Comparison of ENCODE assay signal across 1 cellular context in the genomic region with DNA sequence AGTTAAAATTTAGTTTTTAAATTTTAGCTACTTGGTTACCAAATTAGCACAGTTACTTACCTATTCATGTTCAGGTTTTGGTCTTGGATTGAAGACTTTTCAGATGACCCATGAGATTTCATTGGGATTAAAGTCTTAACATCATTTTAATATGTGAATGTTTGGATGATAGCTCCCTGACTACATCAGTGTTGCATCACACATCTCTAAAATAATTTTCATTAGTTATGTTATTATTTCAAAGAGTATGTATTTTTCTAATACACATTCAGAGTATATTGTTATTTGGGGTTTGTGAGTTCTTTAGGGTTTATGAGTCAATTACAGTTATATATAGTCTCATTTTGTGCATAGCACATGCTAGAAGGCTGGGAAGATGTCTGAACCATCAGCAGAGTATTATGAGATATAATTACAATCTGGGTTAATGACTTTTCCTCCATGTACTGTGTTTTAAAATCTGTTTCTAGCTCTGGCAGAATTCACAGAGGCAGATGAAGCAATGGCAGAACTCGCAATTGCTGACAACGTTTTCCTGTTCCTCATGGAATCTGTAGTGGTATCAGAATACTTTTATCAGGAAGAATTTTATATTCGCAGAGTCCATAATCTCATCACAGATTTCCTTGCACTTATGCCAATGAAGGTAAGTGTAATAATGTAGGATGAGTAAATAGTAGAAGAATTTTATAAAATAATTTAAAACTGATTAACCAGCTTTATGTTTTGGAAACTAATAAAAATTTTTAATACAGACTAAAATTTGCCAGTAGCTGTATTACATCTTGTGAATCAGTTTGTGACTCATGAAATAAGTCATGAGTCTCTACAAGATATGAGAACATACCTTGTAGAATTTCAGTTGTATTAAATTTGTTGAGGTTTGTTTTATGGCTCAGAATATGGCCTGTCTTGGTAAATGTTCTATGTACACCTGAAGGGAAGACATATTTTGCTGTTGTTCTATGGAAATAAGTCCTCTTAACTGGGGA.
A peak's percentile ranks its signal among the peaks of the same experiment; 100 is the strongest.
TF ChIP-seq lines count a peak whose summit lies in the region.

No MANE protein-coding gene starts in this region.

TF ChIP-seq in GM23338, 12 proteins besides CTCF, POLR2A, EP300 and RAD21:
- no peak for TF ChIP-seq ZNF114 (CRISPR knock-in tag; IDR thresholded peaks at IDR 0.05)
- TF ChIP-seq, protein P1, sequence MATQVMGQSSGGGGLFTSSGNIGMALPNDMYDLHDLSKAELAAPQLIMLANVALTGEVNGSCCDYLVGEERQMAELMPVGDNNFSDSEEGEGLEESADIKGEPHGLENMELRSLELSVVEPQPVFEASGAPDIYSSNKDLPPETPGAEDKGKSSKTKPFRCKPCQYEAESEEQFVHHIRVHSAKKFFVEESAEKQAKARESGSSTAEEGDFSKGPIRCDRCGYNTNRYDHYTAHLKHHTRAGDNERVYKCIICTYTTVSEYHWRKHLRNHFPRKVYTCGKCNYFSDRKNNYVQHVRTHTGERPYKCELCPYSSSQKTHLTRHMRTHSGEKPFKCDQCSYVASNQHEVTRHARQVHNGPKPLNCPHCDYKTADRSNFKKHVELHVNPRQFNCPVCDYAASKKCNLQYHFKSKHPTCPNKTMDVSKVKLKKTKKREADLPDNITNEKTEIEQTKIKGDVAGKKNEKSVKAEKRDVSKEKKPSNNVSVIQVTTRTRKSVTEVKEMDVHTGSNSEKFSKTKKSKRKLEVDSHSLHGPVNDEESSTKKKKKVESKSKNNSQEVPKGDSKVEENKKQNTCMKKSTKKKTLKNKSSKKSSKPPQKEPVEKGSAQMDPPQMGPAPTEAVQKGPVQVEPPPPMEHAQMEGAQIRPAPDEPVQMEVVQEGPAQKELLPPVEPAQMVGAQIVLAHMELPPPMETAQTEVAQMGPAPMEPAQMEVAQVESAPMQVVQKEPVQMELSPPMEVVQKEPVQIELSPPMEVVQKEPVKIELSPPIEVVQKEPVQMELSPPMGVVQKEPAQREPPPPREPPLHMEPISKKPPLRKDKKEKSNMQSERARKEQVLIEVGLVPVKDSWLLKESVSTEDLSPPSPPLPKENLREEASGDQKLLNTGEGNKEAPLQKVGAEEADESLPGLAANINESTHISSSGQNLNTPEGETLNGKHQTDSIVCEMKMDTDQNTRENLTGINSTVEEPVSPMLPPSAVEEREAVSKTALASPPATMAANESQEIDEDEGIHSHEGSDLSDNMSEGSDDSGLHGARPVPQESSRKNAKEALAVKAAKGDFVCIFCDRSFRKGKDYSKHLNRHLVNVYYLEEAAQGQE (IDR thresholded peaks at IDR 0.05; ENCODE audit: unreplicated experiment), result no peak
- TF ChIP-seq EZH2phosphoT487 (IDR thresholded peaks at IDR 0.05; ENCODE audit: unreplicated experiment), result peak; percentile 43
- TF ChIP-seq, protein P2, sequence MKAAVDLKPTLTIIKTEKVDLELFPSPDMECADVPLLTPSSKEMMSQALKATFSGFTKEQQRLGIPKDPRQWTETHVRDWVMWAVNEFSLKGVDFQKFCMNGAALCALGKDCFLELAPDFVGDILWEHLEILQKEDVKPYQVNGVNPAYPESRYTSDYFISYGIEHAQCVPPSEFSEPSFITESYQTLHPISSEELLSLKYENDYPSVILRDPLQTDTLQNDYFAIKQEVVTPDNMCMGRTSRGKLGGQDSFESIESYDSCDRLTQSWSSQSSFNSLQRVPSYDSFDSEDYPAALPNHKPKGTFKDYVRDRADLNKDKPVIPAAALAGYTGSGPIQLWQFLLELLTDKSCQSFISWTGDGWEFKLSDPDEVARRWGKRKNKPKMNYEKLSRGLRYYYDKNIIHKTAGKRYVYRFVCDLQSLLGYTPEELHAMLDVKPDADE (IDR thresholded peaks at IDR 0.05), result no peak
- TF ChIP-seq, protein P3, sequence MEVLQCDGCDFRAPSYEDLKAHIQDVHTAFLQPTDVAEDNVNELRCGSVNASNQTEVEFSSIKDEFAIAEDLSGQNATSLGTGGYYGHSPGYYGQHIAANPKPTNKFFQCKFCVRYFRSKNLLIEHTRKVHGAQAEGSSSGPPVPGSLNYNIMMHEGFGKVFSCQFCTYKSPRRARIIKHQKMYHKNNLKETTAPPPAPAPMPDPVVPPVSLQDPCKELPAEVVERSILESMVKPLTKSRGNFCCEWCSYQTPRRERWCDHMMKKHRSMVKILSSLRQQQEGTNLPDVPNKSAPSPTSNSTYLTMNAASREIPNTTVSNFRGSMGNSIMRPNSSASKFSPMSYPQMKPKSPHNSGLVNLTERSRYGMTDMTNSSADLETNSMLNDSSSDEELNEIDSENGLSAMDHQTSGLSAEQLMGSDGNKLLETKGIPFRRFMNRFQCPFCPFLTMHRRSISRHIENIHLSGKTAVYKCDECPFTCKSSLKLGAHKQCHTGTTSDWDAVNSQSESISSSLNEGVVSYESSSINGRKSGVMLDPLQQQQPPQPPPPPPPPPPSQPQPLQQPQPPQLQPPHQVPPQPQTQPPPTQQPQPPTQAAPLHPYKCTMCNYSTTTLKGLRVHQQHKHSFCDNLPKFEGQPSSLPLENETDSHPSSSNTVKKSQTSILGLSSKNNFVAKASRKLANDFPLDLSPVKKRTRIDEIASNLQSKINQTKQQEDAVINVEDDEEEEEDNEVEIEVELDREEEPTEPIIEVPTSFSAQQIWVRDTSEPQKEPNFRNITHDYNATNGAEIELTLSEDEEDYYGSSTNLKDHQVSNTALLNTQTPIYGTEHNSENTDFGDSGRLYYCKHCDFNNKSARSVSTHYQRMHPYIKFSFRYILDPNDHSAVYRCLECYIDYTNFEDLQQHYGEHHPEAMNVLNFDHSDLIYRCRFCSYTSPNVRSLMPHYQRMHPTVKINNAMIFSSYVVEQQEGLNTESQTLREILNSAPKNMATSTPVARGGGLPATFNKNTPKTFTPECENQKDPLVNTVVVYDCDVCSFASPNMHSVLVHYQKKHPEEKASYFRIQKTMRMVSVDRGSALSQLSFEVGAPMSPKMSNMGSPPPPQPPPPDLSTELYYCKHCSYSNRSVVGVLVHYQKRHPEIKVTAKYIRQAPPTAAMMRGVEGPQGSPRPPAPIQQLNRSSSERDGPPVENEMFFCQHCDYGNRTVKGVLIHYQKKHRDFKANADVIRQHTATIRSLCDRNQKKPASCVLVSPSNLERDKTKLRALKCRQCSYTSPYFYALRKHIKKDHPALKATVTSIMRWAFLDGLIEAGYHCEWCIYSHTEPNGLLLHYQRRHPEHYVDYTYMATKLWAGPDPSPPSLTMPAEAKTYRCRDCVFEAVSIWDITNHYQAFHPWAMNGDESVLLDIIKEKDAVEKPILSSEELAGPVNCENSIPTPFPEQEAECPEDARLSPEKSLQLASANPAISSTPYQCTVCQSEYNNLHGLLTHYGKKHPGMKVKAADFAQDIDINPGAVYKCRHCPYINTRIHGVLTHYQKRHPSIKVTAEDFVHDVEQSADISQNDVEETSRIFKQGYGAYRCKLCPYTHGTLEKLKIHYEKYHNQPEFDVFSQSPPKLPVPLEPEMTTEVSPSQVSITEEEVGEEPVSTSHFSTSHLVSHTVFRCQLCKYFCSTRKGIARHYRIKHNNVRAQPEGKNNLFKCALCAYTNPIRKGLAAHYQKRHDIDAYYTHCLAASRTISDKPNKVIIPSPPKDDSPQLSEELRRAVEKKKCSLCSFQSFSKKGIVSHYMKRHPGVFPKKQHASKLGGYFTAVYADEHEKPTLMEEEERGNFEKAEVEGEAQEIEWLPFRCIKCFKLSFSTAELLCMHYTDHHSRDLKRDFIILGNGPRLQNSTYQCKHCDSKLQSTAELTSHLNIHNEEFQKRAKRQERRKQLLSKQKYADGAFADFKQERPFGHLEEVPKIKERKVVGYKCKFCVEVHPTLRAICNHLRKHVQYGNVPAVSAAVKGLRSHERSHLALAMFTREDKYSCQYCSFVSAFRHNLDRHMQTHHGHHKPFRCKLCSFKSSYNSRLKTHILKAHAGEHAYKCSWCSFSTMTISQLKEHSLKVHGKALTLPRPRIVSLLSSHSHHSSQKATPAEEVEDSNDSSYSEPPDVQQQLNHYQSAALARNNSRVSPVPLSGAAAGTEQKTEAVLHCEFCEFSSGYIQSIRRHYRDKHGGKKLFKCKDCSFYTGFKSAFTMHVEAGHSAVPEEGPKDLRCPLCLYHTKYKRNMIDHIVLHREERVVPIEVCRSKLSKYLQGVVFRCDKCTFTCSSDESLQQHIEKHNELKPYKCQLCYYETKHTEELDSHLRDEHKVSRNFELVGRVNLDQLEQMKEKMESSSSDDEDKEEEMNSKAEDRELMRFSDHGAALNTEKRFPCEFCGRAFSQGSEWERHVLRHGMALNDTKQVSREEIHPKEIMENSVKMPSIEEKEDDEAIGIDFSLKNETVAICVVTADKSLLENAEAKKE (CRISPR knock-in tag; IDR thresholded peaks at IDR 0.05), result no peak
- TF ChIP-seq NANOG (IDR thresholded peaks at IDR 0.05; ENCODE audit: borderline replicate concordance), result no peak
- no peak for TF ChIP-seq ZNF331 (CRISPR knock-in tag; IDR thresholded peaks at IDR 0.05; ENCODE audit: low read depth)
